In the genomic region with DNA sequence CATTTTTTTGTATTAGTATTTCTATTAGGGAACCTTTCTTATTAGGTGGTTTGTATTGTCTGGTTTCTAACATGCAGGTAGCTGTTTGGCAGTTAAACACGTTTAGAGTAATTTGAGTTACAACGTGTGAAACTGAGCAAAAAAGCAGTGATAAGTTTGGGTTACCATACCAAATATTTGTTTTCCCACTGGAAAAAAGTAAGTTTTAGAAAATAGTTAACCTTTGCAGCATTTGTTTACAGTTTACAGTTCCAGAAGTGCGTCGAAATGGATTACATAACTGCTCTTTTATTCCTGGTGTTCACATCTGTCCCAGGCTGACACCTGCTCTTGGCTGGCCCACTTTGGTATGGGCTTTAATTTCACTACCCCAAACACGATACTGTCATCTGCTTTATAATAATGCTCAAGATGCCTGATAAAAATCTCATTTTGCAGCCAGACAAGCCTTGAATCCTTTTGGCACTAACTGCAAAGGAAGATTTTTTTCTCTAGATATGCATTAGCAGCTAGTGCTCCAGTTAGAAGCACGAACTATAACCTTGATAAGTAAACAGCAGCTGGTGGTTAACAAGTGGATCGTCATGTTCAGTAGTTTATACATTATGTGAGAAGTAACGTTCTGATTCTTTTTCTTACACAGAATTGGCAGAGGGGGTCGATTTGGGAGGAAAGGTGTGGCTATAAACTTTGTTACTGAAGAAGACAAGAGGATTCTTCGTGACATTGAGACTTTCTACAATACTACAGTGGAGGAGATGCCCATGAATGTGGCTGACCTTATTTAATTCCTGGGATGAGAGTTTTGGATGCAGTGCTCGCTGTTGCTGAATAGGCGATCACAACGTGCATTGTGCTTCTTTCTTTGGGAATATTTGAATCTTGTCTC, we compare ENCODE assay signal across 10 cellular contexts. TPM values are rescaled to one million over a fixed set of nuclear protein-coding genes. Genes with fewer than 3 reads are reported as not detected.
DNase-seq lines count a peak whose midpoint lies in the region; ATAC-seq and TF ChIP-seq lines count a peak whose summit lies in the region.
"Had no signal": no experiment of that assay in that cellular context is flagged by ENCODE, and none has a peak within 500 bp of the region (broad histone marks: within the 10 kb centered on the region; RNA-seq: fewer than 3 reads in every experiment).

No MANE protein-coding gene starts in this region.

- H3K4me2 ChIP-seq in Karpas-422 (ENCODE audit: low read depth, low read length, poor library complexity, severe bottlenecking) = peak overlapping the region; percentile 1

- H3K27me3 ChIP-seq in Karpas-422 (ENCODE audit: low read length) (no peaks in the 10 kb centered on the region), adipocyte (replicated peaks; ENCODE audit: control insufficient read depth, insufficient read depth, low read length) (no peaks in the 10 kb centered on the region)

- CTCF ChIA-PET in activated CD4-positive, alpha-beta T cell treated with anti-CD3 and anti-CD28 coated beads, Interleukin-2, amount 10 ng/mL, durations not matched to agents 7 days and 5 days (lab: Charles Lee) = interaction anchor here (1.0 to 1.4 kb wide), 2 partner anchors 9 to 14 kb away, joined by 3 to 4 read pairs; no protein-coding TSS in a partner anchor

- H3K36me3 Mint-ChIP-seq in activated CD4-positive, alpha-beta T cell treated with anti-CD3 and anti-CD28 coated beads, Interleukin-2, amount 10 ng/mL, durations not matched to agents 7 days and 5 days (ENCODE audit: low read depth) = peaks cover 84% of the 10 kb centered on the region
- H3K36me3 Mint-ChIP-seq in progenitor cell of endocrine pancreas (ENCODE audit: insufficient read depth) = peaks cover 50% of the 10 kb centered on the region

- H3K79me2 ChIP-seq in Karpas-422 (ENCODE audit: low read length) = peaks cover 21% of the 10 kb centered on the region

- H3K9me2 ChIP-seq in Karpas-422 (replicated peaks; ENCODE audit: insufficient read depth, low read length) = no peaks in the 10 kb centered on the region

- DNase-seq in activated CD4-positive, alpha-beta T cell treated with anti-CD3 and anti-CD28 coated beads, Interleukin-2, amount 10 ng/mL, durations not matched to agents 7 days and 5 days = no peak
- no peak for DNase-seq in activated CD4-positive, alpha-beta T cell treated with anti-CD3 and anti-CD28 coated beads for 48 hours
- DNase-seq in Karpas-422 (peak; percentile 75), adipocyte (ENCODE audit: low read depth) (no peak), progenitor cell of endocrine pancreas (ENCODE audit: low spot score, unreplicated experiment) (no peak), GM10266 (ENCODE audit: extremely low spot score) (no peak)
- DNase-seq: AML-193, NCI-H2029 had no signal

- peaks cover 49% of the 10 kb centered on the region for H3K4me1 ChIP-seq in Karpas-422 (ENCODE audit: low read length)
- H3K4me1 ChIP-seq in adipocyte (ENCODE audit: control insufficient read depth, insufficient read depth, low read length) = peaks cover 36% of the 10 kb centered on the region

- no peak overlapping the region for H2AFZ ChIP-seq in Karpas-422 (ENCODE audit: low read length)

- TF ChIP-seq CTCF in progenitor cell of endocrine pancreas (IDR thresholded peaks at IDR 0.05; ENCODE audit: unreplicated experiment) (no peak), GM10266 (IDR thresholded peaks at IDR 0.05; ENCODE audit: control insufficient read depth, insufficient read depth, low read depth, missing control alignments) (no peak)

- H3K9ac ChIP-seq in Karpas-422 (ENCODE audit: low read length) (no peak overlapping the region), adipocyte (ENCODE audit: low read length) (peak overlapping the region; percentile 11)

- no peaks in the 10 kb centered on the region for H3K9me3 ChIP-seq in Karpas-422 (ENCODE audit: low read length)
- no peaks in the 10 kb centered on the region for H3K9me3 ChIP-seq in adipocyte (ENCODE audit: control insufficient read depth, low read length)

- H3K4me3 Mint-ChIP-seq in activated CD4-positive, alpha-beta T cell treated with anti-CD3 and anti-CD28 coated beads, Interleukin-2, amount 10 ng/mL, durations not matched to agents 7 days and 5 days = peak overlapping the region; percentile 99
- no peak overlapping the region for H3K4me3 Mint-ChIP-seq in progenitor cell of endocrine pancreas (ENCODE audit: low read depth)

- POLR2A ChIA-PET in activated CD4-positive, alpha-beta T cell treated with anti-CD3 and anti-CD28 coated beads, Interleukin-2, amount 10 ng/mL, durations not matched to agents 7 days and 5 days (lab: Charles Lee) = no interaction called here

- no peaks in the 10 kb centered on the region for H3K9me3 Mint-ChIP-seq in activated CD4-positive, alpha-beta T cell treated with anti-CD3 and anti-CD28 coated beads, Interleukin-2, amount 10 ng/mL, durations not matched to agents 7 days and 5 days
- H3K9me3 Mint-ChIP-seq in progenitor cell of endocrine pancreas (ENCODE audit: low read depth) = no peaks in the 10 kb centered on the region

- H3K27me3 Mint-ChIP-seq in activated CD4-positive, alpha-beta T cell treated with anti-CD3 and anti-CD28 coated beads, Interleukin-2, amount 10 ng/mL, durations not matched to agents 7 days and 5 days = no peaks in the 10 kb centered on the region
- H3K27me3 Mint-ChIP-seq in progenitor cell of endocrine pancreas = no peaks in the 10 kb centered on the region

- H3K4me1 Mint-ChIP-seq in activated CD4-positive, alpha-beta T cell treated with anti-CD3 and anti-CD28 coated beads, Interleukin-2, amount 10 ng/mL, durations not matched to agents 7 days and 5 days = peaks cover 47% of the 10 kb centered on the region
- H3K4me1 Mint-ChIP-seq in progenitor cell of endocrine pancreas (ENCODE audit: low read depth) = peaks cover 28% of the 10 kb centered on the region

- H3K4me3 ChIP-seq in Karpas-422 (ENCODE audit: low read length) = no peak overlapping the region
- H3K4me3 ChIP-seq in adipocyte (ENCODE audit: low read length) = peak overlapping the region; percentile 100

- ATAC-seq in HG02759 (IDR thresholded peaks at IDR 0.05; ENCODE audit: unreplicated experiment) = no peak
- no peak for ATAC-seq in GM21526 (IDR thresholded peaks at IDR 0.05; ENCODE audit: low FRiP score, unreplicated experiment)

- H3K36me3 ChIP-seq in Karpas-422 (ENCODE audit: insufficient read depth, low read length) (peaks cover 62% of the 10 kb centered on the region), adipocyte (ENCODE audit: control insufficient read depth, insufficient read depth, low read length, severe bottlenecking) (peaks cover 65% of the 10 kb centered on the region)

- peak overlapping the region; percentile 56 for H3K27ac Mint-ChIP-seq in activated CD4-positive, alpha-beta T cell treated with anti-CD3 and anti-CD28 coated beads, Interleukin-2, amount 10 ng/mL, durations not matched to agents 7 days and 5 days
- H3K27ac Mint-ChIP-seq in progenitor cell of endocrine pancreas = peak overlapping the region; percentile 88

- H3K27ac ChIP-seq in Karpas-422 (ENCODE audit: low read length) = no peak overlapping the region

- H4K20me1 ChIP-seq in Karpas-422 (ENCODE audit: insufficient read depth, low read depth, low read length) = peaks cover 52% of the 10 kb centered on the region

RNA-seq across cellular contexts. Expression of a gene that starts 5.3 kb away (rescaled TPM):
- total RNA-seq in activated CD4-positive, alpha-beta T cell treated with anti-CD3 and anti-CD28 coated beads, Interleukin-2, amount 10 ng/mL, durations not matched to agents 7 days and 5 days = 100 to 1,000 TPM; 351 to 383 TPM
- total RNA-seq in Karpas-422 (2014; rRNA removed; shearing (Covaris generic); ENCODE audit: low replicate concordance) = 541 and 657 TPM in 2 replicates
- 498 and 504 TPM in 2 replicates for total RNA-seq in progenitor cell of endocrine pancreas

RNA-seq across cellular contexts. Expression of a gene that starts 17.6 kb away (rescaled TPM):
- 100 to 1,000 TPM in 1 of 2 experiments, 10 to 100 TPM in 1; 85.5 to 105 TPM for total RNA-seq in activated CD4-positive, alpha-beta T cell treated with anti-CD3 and anti-CD28 coated beads, Interleukin-2, amount 10 ng/mL, durations not matched to agents 7 days and 5 days
- 59.7 and 80.7 TPM in 2 replicates for total RNA-seq in Karpas-422 (2014; rRNA removed; shearing (Covaris generic); ENCODE audit: low replicate concordance)
- total RNA-seq in progenitor cell of endocrine pancreas = 51.3 and 54.3 TPM in 2 replicates

RNA-seq across cellular contexts. Expression of a gene that starts 53.8 kb away (rescaled TPM):
- total RNA-seq in activated CD4-positive, alpha-beta T cell treated with anti-CD3 and anti-CD28 coated beads, Interleukin-2, amount 10 ng/mL, durations not matched to agents 7 days and 5 days = not detected
- total RNA-seq in Karpas-422 (2014; rRNA removed; shearing (Covaris generic); ENCODE audit: low replicate concordance) = not detected in 2 replicates
- total RNA-seq in progenitor cell of endocrine pancreas = not detected in 2 replicates
